In genomic region chr17:4420692-4421131, GRCh38 we compare ENCODE assay signal across 8 cellular contexts. TPM values are rescaled to one million over a fixed set of nuclear protein-coding genes. Genes with fewer than 3 reads are reported as not detected.
DNase-seq lines count a peak whose midpoint lies in the region; ATAC-seq and TF ChIP-seq lines count a peak whose summit lies in the region.

No MANE protein-coding gene starts in this region.

- TF ChIP-seq RAD21 in Ishikawa (IDR thresholded peaks at IDR 0.05; ENCODE audit: low read depth), result peak; percentile 96
- TF ChIP-seq RAD21 in neural cell (conservative IDR thresholded peaks at IDR 0.05), result peak; percentile 77

- DNase-seq in DMS114 treated with DMSO at 0.1 percent for 48 hours (lab: John Stamatoyannopoulos, UW; ENCODE audit: unreplicated experiment) (peak; percentile 53), PC-9 (peak; percentile 56 to 67), fibroblast of peridontal ligament (ENCODE audit: extremely low read depth) (peak; percentile 77), tibial artery (peak in 1 of 2 donors; percentile 46)
- DNase-seq in activated T-cell treated with anti-CD3 and anti-CD28 coated beads, Interleukin-2, amount 50 U/mL, for 48 hours, result peak; percentile 66 to 67

- H3K9me3 ChIP-seq in PC-9 (ENCODE audit: insufficient read depth, low read depth) (no peaks in the 10 kb centered on the region), neural cell (ENCODE audit: low read length) (no peaks in the 10 kb centered on the region), tibial artery (no peaks in the 10 kb centered on the region)

- BruUV-seq in PC-9 (replicated peaks; lab: Mats Ljungman, UMichigan), result no TSS peak

- intact Hi-C loops in PC-9 (cut with micrococcal nuclease; ENCODE audit: unreplicated experiment), result loop anchor here (1.0 to 10.0 kb wide), 7 partner anchors 56 to 484 kb away; partner anchors contain the start of gene CHRNE
- intact Hi-C loops in tibial artery (cut with DNase I; ENCODE audit: low total_unique reads), result loop anchor here (5.0 to 10.0 kb wide), 2 partner anchors 124 to 207 kb away; no protein-coding TSS in a partner anchor

- TF ChIP-seq CTCF in PC-9 (conservative IDR thresholded peaks at IDR 0.05), result peak; percentile 98
- peak; percentile 82 for TF ChIP-seq CTCF in neural cell (IDR thresholded peaks at IDR 0.05; ENCODE audit: poor library complexity, severe bottlenecking)
- TF ChIP-seq CTCF in tibial artery (IDR thresholded peaks at IDR 0.05), result peak; percentile 79 to 83

- H3K36me3 ChIP-seq in PC-9 (ENCODE audit: low read depth) (no peaks in the 10 kb centered on the region), neural cell (ENCODE audit: insufficient read depth, low read length) (no peaks in the 10 kb centered on the region), tibial artery (no peaks in the 10 kb centered on the region)

- H2AFZ ChIP-seq in PC-9 (peak overlapping the region; percentile 56), neural cell (ENCODE audit: low read depth, low read length) (no peak overlapping the region)

- no peaks in the 10 kb centered on the region for H3K79me2 ChIP-seq in PC-9 (ENCODE audit: low read depth)
- H3K79me2 ChIP-seq in neural cell (replicated peaks; ENCODE audit: insufficient read depth, low read length), result no peaks in the 10 kb centered on the region

- no peaks in the 10 kb centered on the region for H4K20me1 ChIP-seq in PC-9 (ENCODE audit: insufficient read depth)
- H4K20me1 ChIP-seq in neural cell (ENCODE audit: insufficient read depth), result no peaks in the 10 kb centered on the region

- peaks cover 20% of the 10 kb centered on the region; the same call in 1 of the 2 replicates for H3F3A ChIP-seq in PC-9 (ENCODE audit: insufficient read depth, low read depth)
- H3F3A ChIP-seq in neural cell (ENCODE audit: insufficient read depth, low read length, poor library complexity, severe bottlenecking), result no peaks in the 10 kb centered on the region

- POLR2A ChIA-PET in PC-9 (lab: Charles Lee; ENCODE audit: unreplicated experiment), result interaction anchor here (0.6 to 0.7 kb wide), 3 partner anchors 30 to 259 kb away, joined by 3 to 23 read pairs (median 4); no protein-coding TSS in a partner anchor

- ATAC-seq in GM18520 (IDR thresholded peaks at IDR 0.05; ENCODE audit: unreplicated experiment), result no peak

- CTCF ChIA-PET in PC-9 (lab: Charles Lee), result interaction anchor here (0.7 to 2.3 kb wide), 9 partner anchors 24 to 577 kb away, joined by 3 to 13 read pairs (median 5); partner anchors contain the start of gene SPNS2

- H3K9ac ChIP-seq in neural cell (ENCODE audit: low read length), result no peak overlapping the region

- no peaks in the 10 kb centered on the region for H3K9me2 ChIP-seq in PC-9 (ENCODE audit: insufficient read depth)
- no peaks in the 10 kb centered on the region for H3K9me2 ChIP-seq in neural cell (ENCODE audit: insufficient read depth, low read length)

- no peak for TF ChIP-seq EP300 in Ishikawa (IDR thresholded peaks at IDR 0.05; ENCODE audit: borderline replicate concordance)
- no peak for TF ChIP-seq EP300 in neural cell (conservative IDR thresholded peaks at IDR 0.05; ENCODE audit: poor library complexity, severe bottlenecking)

- H3K4me3 ChIP-seq in PC-9 (no peak overlapping the region), neural cell (ENCODE audit: low read length) (no peak overlapping the region), tibial artery (no peak overlapping the region)

- H3K4me1 ChIP-seq in PC-9 (replicated peaks; ENCODE audit: insufficient read depth) (peaks cover 4% of the 10 kb centered on the region; the same call in 1 of the 2 replicates), tibial artery (no peaks in the 10 kb centered on the region)

- H3K4me2 ChIP-seq in PC-9, result peak overlapping the region; percentile 39
- no peak overlapping the region for H3K4me2 ChIP-seq in neural cell (ENCODE audit: low read length)

- no peaks in the 10 kb centered on the region for H3K27me3 ChIP-seq in PC-9 (ENCODE audit: insufficient read depth, low read depth)
- H3K27me3 ChIP-seq in neural cell (ENCODE audit: insufficient read depth, low read depth, low read length), result no peaks in the 10 kb centered on the region
- no peaks in the 10 kb centered on the region for H3K27me3 ChIP-seq in tibial artery

- no peak overlapping the region for H3K27ac ChIP-seq in PC-9
- H3K27ac ChIP-seq in neural cell (ENCODE audit: low read length), result no peak overlapping the region
- no peak overlapping the region for H3K27ac ChIP-seq in tibial artery

TF ChIP-seq in Ishikawa, 13 proteins besides CTCF, POLR2A, EP300 and RAD21:
- TF ChIP-seq MAX (IDR thresholded peaks at IDR 0.05) (0 out of 2 replicates have a peak, but pooled peaks have one; percentile 24), TCF12 (IDR thresholded peaks at IDR 0.05; ENCODE audit: low read depth) (no peak)

TF ChIP-seq in neural cell, 6 proteins besides CTCF, POLR2A, EP300 and RAD21:
- no peak for TF ChIP-seq MXI1 (conservative IDR thresholded peaks at IDR 0.05; ENCODE audit: poor library complexity, severe bottlenecking)
- TF ChIP-seq SMC3 (conservative IDR thresholded peaks at IDR 0.05; ENCODE audit: poor library complexity), result peak; percentile 82
- TF ChIP-seq REST (IDR thresholded peaks at IDR 0.05; ENCODE audit: borderline replicate concordance), result no peak
- TF ChIP-seq EZH2 (IDR thresholded peaks at IDR 0.05; ENCODE audit: borderline replicate concordance, insufficient read depth, low read length, poor library complexity, severe bottlenecking), result no peak
- TF ChIP-seq POLR2AphosphoS5 (IDR thresholded peaks at IDR 0.05), result no peak
- TF ChIP-seq TAF1 (IDR thresholded peaks at IDR 0.05; ENCODE audit: low read depth), result no peak
TF ChIP-seq in neural cell: peak in this region for 1.

RNA-seq across cellular contexts. Expression of gene SPNS3, which starts 13.0 kb away (rescaled TPM):
- total RNA-seq in PC-9 (2021), result 14.8 and 15.9 TPM in 2 replicates
- not detected in 2 replicates for polyA plus RNA-seq in neural cell
- polyA minus RNA-seq in neural cell, result not detected in 2 replicates

RNA-seq across cellular contexts. Expression of gene UBE2G1, which starts 54.2 kb away (rescaled TPM):
- 104 and 111 TPM in 2 replicates for total RNA-seq in PC-9 (2021)
- 65.8 and 67.4 TPM in 2 replicates for polyA plus RNA-seq in neural cell
- 79.8 and 80.6 TPM in 2 replicates for polyA minus RNA-seq in neural cell
